In genomic region chr7:138204285-138204988, GRCh38 we compare ENCODE assay signal across 23 cellular contexts.
A peak's percentile ranks its signal among the peaks of the same experiment; 100 is the strongest.
DNase-seq lines count a peak whose midpoint lies in the region; ATAC-seq and TF ChIP-seq lines count a peak whose summit lies in the region.
"Had no signal": no experiment of that assay in that cellular context is flagged by ENCODE, and none has a peak within 500 bp of the region (broad histone marks: within the 10 kb centered on the region; RNA-seq: fewer than 3 reads in every experiment).

No MANE protein-coding gene starts in this region.

- no peak overlapping the region for H4K8ac ChIP-seq in H9 (replicated peaks; ENCODE audit: insufficient read length, low read depth, low read length)

- no peak overlapping the region for H3K4me3 ChIP-seq in brain microvascular endothelial cell (ENCODE audit: low read depth, low read length)
- H3K4me3 ChIP-seq: heart right ventricle had no signal

- WGBS in H9 (ENCODE audit: extremely low coverage, insufficient read length, low lambda C conversion rate) = no CpG with 5 or more reads among the region's 5 CpGs

- peak overlapping the region; percentile 41 for H3T11ph ChIP-seq in H9 (ENCODE audit: low read length)

- H3K23ac ChIP-seq in H9 (ENCODE audit: insufficient read length, low read depth, low read length) = no peak overlapping the region

- H4K91ac ChIP-seq in H9 (ENCODE audit: insufficient read length, low read depth, low read length) = no peak overlapping the region

- H3K23me2 ChIP-seq in H9 (ENCODE audit: insufficient read length, low read depth, low read length, poor library complexity, severe bottlenecking) = no peaks in the 10 kb centered on the region

- H3K27ac ChIP-seq in H9 (ENCODE audit: insufficient read length, low read depth, low read length) = peak overlapping the region; percentile 74
- no peak overlapping the region for H3K27ac ChIP-seq in brain microvascular endothelial cell
- H3K27ac ChIP-seq: heart right ventricle had no signal

- no peak overlapping the region for H3K18ac ChIP-seq in H9 (ENCODE audit: insufficient read length, low read depth, low read length)

- H3K27me3 ChIP-seq in H9 (ENCODE audit: insufficient read depth, low read length) (no peaks in the 10 kb centered on the region), brain microvascular endothelial cell (replicated peaks) (no peaks in the 10 kb centered on the region)
- H3K27me3 ChIP-seq: heart right ventricle had no signal

- H3K4me1 ChIP-seq in H9 (ENCODE audit: insufficient read depth, low read length) = peaks cover 5% of the 10 kb centered on the region; the same call in 1 of the 2 replicates

- TF ChIP-seq CTCF in H9 (conservative IDR thresholded peaks at IDR 0.05) (no peak), brain microvascular endothelial cell (IDR thresholded peaks at IDR 0.05; ENCODE audit: low read depth, low read length, missing control alignments) (no peak)

- H4K5ac ChIP-seq in H9 (ENCODE audit: insufficient read length, low read depth, low read length) = no peak overlapping the region

- H3K4ac ChIP-seq in H9 (ENCODE audit: low read depth, low read length) = no peak overlapping the region

- no peak overlapping the region for H3K4me2 ChIP-seq in H9 (ENCODE audit: insufficient read depth, insufficient read length, low read length)

- peaks cover 60 to 63% of the 10 kb centered on the region in 2 experiments for H3K4me1 Mint-ChIP-seq in H9

- no peak overlapping the region for H2BK12ac ChIP-seq in H9 (ENCODE audit: insufficient read length, low read depth, low read length)

- H3K4me3 Mint-ChIP-seq in H9 = no peak overlapping the region; a peak in 1 of 5 replicates
- H3K4me3 Mint-ChIP-seq: stimulated activated naive CD8-positive, alpha-beta T cell treated with anti-CD3 and anti-CD28 coated beads, Interleukin-15, Interleukin-2, amounts not matched to agents 100 ng/mL and 50 ng/mL, for 24 hours had no signal

- peaks cover 4 to 14% (median 4%) of the 10 kb centered on the region in 3 experiments; a peak in 6 of 7 replicates for H3K36me3 Mint-ChIP-seq in H9 (ENCODE audit: insufficient read depth in 1 of 3, low read depth in 3 of 3)

- ATAC-seq in GM21737 (IDR thresholded peaks at IDR 0.05; ENCODE audit: unreplicated experiment) = no peak
- ATAC-seq: heart right ventricle, sciatic nerve had no signal

- no peak overlapping the region for H2BK15ac ChIP-seq in H9 (ENCODE audit: low read depth, low read length)

- no peak overlapping the region for H2BK20ac ChIP-seq in H9 (ENCODE audit: low read depth, low read length, poor library complexity, severe bottlenecking)

- peak overlapping the region; percentile 5 for H2BK120ac ChIP-seq in H9 (ENCODE audit: low read depth, low read length, poor library complexity, severe bottlenecking)

- no peaks in the 10 kb centered on the region for H3K36me3 ChIP-seq in brain microvascular endothelial cell (replicated peaks)
- H3K36me3 ChIP-seq: heart right ventricle had no signal

- no peak for DNase-seq in H9
- peak; percentile 48 for DNase-seq in NCI-H2227 treated with DMSO at 0.1 percent for 48 hours (lab: John Stamatoyannopoulos, UW)
- peak; percentile 51 for DNase-seq in brain microvascular endothelial cell
- peak; percentile 8 for DNase-seq in iris pigment epithelial cell (ENCODE audit: low read depth)
- no peak for DNase-seq in activated CD4-positive, CD25-positive, alpha-beta regulatory T cell (lab: John Stamatoyannopoulos, UW)
- DNase-seq in NCI-H187 (lab: John Stamatoyannopoulos, UW) = no peak
- DNase-seq in activated effector memory CD4-positive, alpha-beta T cell treated with Interleukin-2 at 50 U/mL for 16 hours = no peak
- DNase-seq: ACHN; activated CD4-positive, CD25-positive, alpha-beta regulatory T cell treated with anti-CD3 and anti-CD28 coated beads, Interleukin-2, amount 50 U/mL, for 72 hours; caudate nucleus; DMS53; effector CD4-positive, alpha-beta T cell; heart right ventricle; mesendoderm; NCI-H1930; NCI-H526; nucleus accumbens; OCI-M1; stimulated activated CD4-positive, alpha-beta T cell treated with anti-CD3 and anti-CD28 coated beads, Interleukin-1b, Interleukin-23, amount 100 ng/mL, for 48 hours; trophoblast cell had no signal

- H3K9me3 ChIP-seq in H9 (ENCODE audit: control insufficient read depth, low read depth, low read length) = no peaks in the 10 kb centered on the region

- no peaks in the 10 kb centered on the region for H3K27me3 Mint-ChIP-seq in H9 (ENCODE audit: low read depth)
- H3K27me3 Mint-ChIP-seq: stimulated activated naive CD8-positive, alpha-beta T cell treated with anti-CD3 and anti-CD28 coated beads, Interleukin-15, Interleukin-2, amounts not matched to agents 100 ng/mL and 50 ng/mL, for 24 hours had no signal

- H3K9ac ChIP-seq in H9 (ENCODE audit: extremely low read depth, insufficient read length, low read length) = no peak overlapping the region

- no peak overlapping the region for H3K14ac ChIP-seq in H9 (ENCODE audit: insufficient read depth, low read length)

- H3K27ac Mint-ChIP-seq in H9 = peak overlapping the region; percentile 88 to 99 (median 99)
- H3K27ac Mint-ChIP-seq: stimulated activated naive CD8-positive, alpha-beta T cell treated with anti-CD3 and anti-CD28 coated beads, Interleukin-15, Interleukin-2, amounts not matched to agents 100 ng/mL and 50 ng/mL, for 24 hours had no signal

- H2AK5ac ChIP-seq in H9 (ENCODE audit: insufficient read length, low read length) = no peak overlapping the region

- in situ Hi-C loops in brain microvascular endothelial cell (cut with HindIII; ENCODE audit: low pct_ligation_motif_present, low sequenced_read_pairs) = no loop called here

- H3K56ac ChIP-seq in H9 (ENCODE audit: insufficient read length, low read depth, low read length) = no peak overlapping the region

- peaks cover 3 to 6% of the 10 kb centered on the region in 2 experiments; a peak in 4 of 5 replicates for H3K9me3 Mint-ChIP-seq in H9
- H3K9me3 Mint-ChIP-seq: stimulated activated naive CD8-positive, alpha-beta T cell treated with anti-CD3 and anti-CD28 coated beads, Interleukin-15, Interleukin-2, amounts not matched to agents 100 ng/mL and 50 ng/mL, for 24 hours had no signal

- H4K20me1 ChIP-seq in H9 (ENCODE audit: control insufficient read depth, insufficient read depth, insufficient read length) = no peaks in the 10 kb centered on the region

- H2BK5ac ChIP-seq in H9 (ENCODE audit: insufficient read length, low read length) = peak overlapping the region; percentile 76

- H2AFZ ChIP-seq in H9 (ENCODE audit: low read length) = no peak overlapping the region

- no peaks in the 10 kb centered on the region for H3K79me1 ChIP-seq in H9 (ENCODE audit: insufficient read depth, low read depth, low read length, poor library complexity, severe bottlenecking)

- H3K79me2 ChIP-seq in H9 (ENCODE audit: insufficient read depth, low read length) = no peaks in the 10 kb centered on the region

Comparison
In these comparisons a context has a peak if more than half of its experiments do, and no peak if none do; other contexts are left out.
1. DNase-seq: peak in NCI-H2227 treated with DMSO at 0.1 percent for 48 hours (single experiment), brain microvascular endothelial cell (single experiment) and iris pigment epithelial cell (single experiment); none in H9 (single experiment), activated CD4-positive, CD25-positive, alpha-beta regulatory T cell (0 of 4), NCI-H187 (0 of 2) and activated effector memory CD4-positive, alpha-beta T cell treated with Interleukin-2 at 50 U/mL for 16 hours (single experiment).